Comparison of ENCODE assay signal across 18 cellular contexts in the genomic region with DNA sequence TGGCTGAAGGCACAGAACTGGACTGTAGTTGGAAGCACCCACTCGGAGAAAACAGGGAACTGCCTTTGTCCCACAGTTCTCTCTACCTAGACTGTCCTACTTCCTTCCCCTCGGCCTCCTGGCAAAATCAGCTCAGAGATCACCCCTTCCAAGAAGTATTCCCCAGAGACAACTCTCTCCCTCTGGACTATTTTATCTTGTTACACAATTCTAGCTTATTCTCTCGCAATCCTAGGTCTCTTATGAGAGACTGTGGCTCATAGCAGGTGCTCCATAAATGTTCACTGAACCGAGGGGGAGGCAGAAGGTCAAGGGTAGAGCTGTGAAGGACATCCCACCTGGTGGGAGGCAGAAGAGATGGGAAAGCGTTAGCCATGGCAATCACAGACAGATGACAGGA. TPM values are rescaled to one million over a fixed set of nuclear protein-coding genes. Genes with fewer than 3 reads are reported as not detected.
DNase-seq lines count a peak whose midpoint lies in the region; ATAC-seq, FAIRE-seq and TF ChIP-seq lines count a peak whose summit lies in the region.
"Had no signal": no experiment of that assay in that cellular context is flagged by ENCODE, and none has a peak within 500 bp of the region (broad histone marks: within the 10 kb centered on the region; RNA-seq: fewer than 3 reads in every experiment).

No MANE protein-coding gene starts in this region.

- TF ChIP-seq POLR2A in body of pancreas (IDR thresholded peaks at IDR 0.05) (no peak), H54 (IDR thresholded peaks at IDR 0.05; ENCODE audit: low read depth, low read length) (no peak)

- peaks cover 24% of the 10 kb centered on the region for H3K4me1 Mint-ChIP-seq in endothelial cell (ENCODE audit: unreplicated experiment)

- no peak for FAIRE-seq in H54 (lab: Jason Lieb, UNC)
- FAIRE-seq: G401.6, GM12878, islet of Langerhans had no signal

- intact Hi-C loops in body of pancreas (cut with DNase I): no loop called here

- no peak overlapping the region for H3K4me3 ChIP-seq in body of pancreas
- H3K4me3 ChIP-seq in smooth muscle cell: no peak overlapping the region
- H3K4me3 ChIP-seq: coronary artery, GM12878 had no signal

- H3K4me2 ChIP-seq in smooth muscle cell: peak overlapping the region; percentile 62

- ATAC-seq in body of pancreas (no peak), HG02642 (IDR thresholded peaks at IDR 0.05; ENCODE audit: poor library complexity, unreplicated experiment) (no peak)
- ATAC-seq: activated CD4-positive, CD25-positive, alpha-beta regulatory T cell treated with anti-CD3 and anti-CD28 coated beads, Interleukin-2, amount 50 U/mL, for 24 hours; GM12878 had no signal

- TF ChIP-seq CTCF in body of pancreas (IDR thresholded peaks at IDR 0.05) (no peak), smooth muscle cell (IDR thresholded peaks at IDR 0.05; ENCODE audit: borderline replicate concordance, insufficient read depth, poor library complexity, severe bottlenecking) (no peak), endothelial cell (IDR thresholded peaks at IDR 0.05; ENCODE audit: unreplicated experiment) (no peak)

- H3K36me3 ChIP-seq in body of pancreas (replicated peaks in 1 of 2; ENCODE audit: insufficient read depth in 1 of 2, low read depth in 2 of 2): no peaks in the 10 kb centered on the region
- H3K36me3 ChIP-seq in smooth muscle cell (ENCODE audit: low read depth): no peaks in the 10 kb centered on the region

- H3K4me3 Mint-ChIP-seq in endothelial cell (ENCODE audit: unreplicated experiment): no peak overlapping the region

- no peaks in the 10 kb centered on the region for H3K9me3 ChIP-seq in body of pancreas
- H3K9me3 ChIP-seq in smooth muscle cell (replicated peaks; ENCODE audit: low read depth): no peaks in the 10 kb centered on the region

- H3K9me3 Mint-ChIP-seq in endothelial cell (ENCODE audit: unreplicated experiment): no peaks in the 10 kb centered on the region

- peaks cover 86% of the 10 kb centered on the region for H4K20me1 ChIP-seq in smooth muscle cell (ENCODE audit: low read depth)

- 65 to 67% methylated on average over 5 of the region's 5 CpGs for WGBS in body of pancreas, 2 donors
- WGBS in smooth muscle cell (ENCODE audit: low lambda C conversion rate): 84% methylated on average over 5 of the region's 5 CpGs

- H3K27me3 Mint-ChIP-seq in endothelial cell (ENCODE audit: unreplicated experiment): peaks cover 6% of the 10 kb centered on the region

- no peak overlapping the region for H3K27ac Mint-ChIP-seq in endothelial cell (ENCODE audit: unreplicated experiment)

- H3K27me3 ChIP-seq in body of pancreas: no peaks in the 10 kb centered on the region
- H3K27me3 ChIP-seq in smooth muscle cell (ENCODE audit: low read depth): no peaks in the 10 kb centered on the region

- H3K4me1 ChIP-seq in body of pancreas (peaks cover 25% of the 10 kb centered on the region), smooth muscle cell (ENCODE audit: low read depth) (peaks cover 43% of the 10 kb centered on the region)

- peaks cover 4% of the 10 kb centered on the region for H3K36me3 Mint-ChIP-seq in endothelial cell (ENCODE audit: low read depth, unreplicated experiment)

- peak; percentile 42 for DNase-seq in GM03348 (ENCODE audit: low spot score)
- DNase-seq in body of pancreas: no peak
- DNase-seq in islet precursor cell: peak; percentile 33
- DNase-seq in smooth muscle cell (lab: John Stamatoyannopoulos, UW; ENCODE audit: unreplicated experiment): no peak
- no peak for DNase-seq in C1 segment of cervical spinal cord (lab: John Stamatoyannopoulos, UW)
- DNase-seq in H54 (ENCODE audit: insufficient read length, low spot score): no peak
- no peak for DNase-seq in endothelial cell (ENCODE audit: low spot score)
- DNase-seq: activated gamma-delta T cell; NCI-H1694; NCI-H446 treated with DMSO at 0.1 percent for 48 hours; SHP77 treated with DMSO at 0.1 percent for 48 hours; stimulated activated CD4-positive, alpha-beta T cell treated with anti-CD3 and anti-CD28 coated beads, Interleukin-2, amount 100 ng/mL, for 48 hours had no signal

- no peak overlapping the region for H2AFZ ChIP-seq in smooth muscle cell (ENCODE audit: low read depth)

- H3K79me2 ChIP-seq in smooth muscle cell (ENCODE audit: low read depth): peaks cover 95% of the 10 kb centered on the region

- H3F3A ChIP-seq in smooth muscle cell (ENCODE audit: low read depth): peaks cover 19% of the 10 kb centered on the region

- no peak overlapping the region for H3K9ac ChIP-seq in smooth muscle cell (ENCODE audit: low read depth)

- peak overlapping the region in 3 of 4 donors; percentile 10 to 80 (median 64) for H3K27ac ChIP-seq in body of pancreas
- H3K27ac ChIP-seq in smooth muscle cell (ENCODE audit: low read depth): no peak overlapping the region

RNA-seq across cellular contexts. Expression of a gene that starts 10.6 kb away (rescaled TPM):
- total RNA-seq in body of pancreas (10 to 100 TPM; 45.7 to 46.1 TPM), smooth muscle cell (43.5 and 50.3 TPM in 2 replicates), endothelial cell (ENCODE audit: unreplicated experiment) (17.1 TPM)
- 28.0 and 32.8 TPM in 2 replicates for polyA plus RNA-seq in smooth muscle cell

Comparison
In these comparisons a context has a peak if more than half of its experiments do, and no peak if none do; other contexts are left out.
1. DNase-seq: peak in GM03348 (single experiment) and islet precursor cell (single experiment); none in body of pancreas (0 of 4), smooth muscle cell (single experiment), C1 segment of cervical spinal cord (0 of 14), H54 (single experiment) and endothelial cell (single experiment).